In the genomic region with DNA sequence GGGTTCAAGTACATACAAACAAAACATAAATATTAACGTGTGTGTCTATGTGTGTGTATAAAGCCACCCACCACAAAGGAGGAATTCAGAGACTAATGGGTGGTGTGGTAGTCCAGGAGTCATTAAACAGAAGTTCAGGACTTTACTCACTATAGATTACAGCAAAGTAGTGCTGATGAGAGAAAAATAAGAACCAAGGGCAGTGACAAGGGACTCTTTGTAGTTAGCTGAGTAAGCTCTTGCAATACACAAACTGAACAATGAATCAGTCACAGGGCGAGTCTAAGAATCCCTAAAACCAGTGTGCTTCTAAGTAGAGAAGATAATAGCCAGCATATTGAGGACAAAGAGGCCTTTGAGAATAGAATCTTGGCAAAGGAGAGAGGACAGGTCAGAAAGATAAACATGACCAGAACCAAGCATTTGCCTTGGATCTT, we compare ENCODE assay signal across 12 cellular contexts.
DNase-seq lines count a peak whose midpoint lies in the region; ATAC-seq, FAIRE-seq and TF ChIP-seq lines count a peak whose summit lies in the region.
"Had no signal": no experiment of that assay in that cellular context is flagged by ENCODE, and none has a peak within 500 bp of the region (broad histone marks: within the 10 kb centered on the region; RNA-seq: fewer than 3 reads in every experiment).

No MANE protein-coding gene starts in this region.

- no peak overlapping the region for H3K4me2 ChIP-seq in SK-N-SH

- H3K27me3 Mint-ChIP-seq in progenitor cell of endocrine pancreas, result no peaks in the 10 kb centered on the region
- H3K27me3 Mint-ChIP-seq: type B pancreatic cell had no signal

- H3K9me3 ChIP-seq in SK-N-SH, result no peaks in the 10 kb centered on the region
- H3K9me3 ChIP-seq: SJSA1 had no signal

- FAIRE-seq in H54 (lab: Jason Lieb, UNC), result peak; percentile 85

- no peaks in the 10 kb centered on the region for H3F3A ChIP-seq in SK-N-SH (replicated peaks; ENCODE audit: insufficient read depth)

- no peak for TF ChIP-seq POLR2A in H54 (IDR thresholded peaks at IDR 0.05; ENCODE audit: low read depth, low read length)

- peaks cover 10% of the 10 kb centered on the region for H3K4me1 Mint-ChIP-seq in progenitor cell of endocrine pancreas (ENCODE audit: low read depth)

- peak; percentile 77 for ATAC-seq in foreskin keratinocyte
- no peak for ATAC-seq in GM18868 (IDR thresholded peaks at IDR 0.05; ENCODE audit: unreplicated experiment)
- ATAC-seq in GM21447 (IDR thresholded peaks at IDR 0.05; ENCODE audit: unreplicated experiment), result no peak
- ATAC-seq: left lobe of liver had no signal

- WGBS in SK-N-SH (ENCODE audit: low lambda C conversion rate), result 54% methylated on average over 2 of the region's 2 CpGs

- TF ChIP-seq RAD21 in SK-N-SH (IDR thresholded peaks at IDR 0.05; ENCODE audit: low read length), result no peak

- peaks cover 8% of the 10 kb centered on the region for H3K79me2 ChIP-seq in SK-N-SH (ENCODE audit: insufficient read depth)

- H3K4me3 Mint-ChIP-seq in progenitor cell of endocrine pancreas (ENCODE audit: low read depth), result no peak overlapping the region
- H3K4me3 Mint-ChIP-seq: type B pancreatic cell had no signal

- TF ChIP-seq CTCF in SK-N-SH (IDR thresholded peaks at IDR 0.05) (no peak), foreskin keratinocyte (conservative IDR thresholded peaks at IDR 0.05) (no peak), progenitor cell of endocrine pancreas (IDR thresholded peaks at IDR 0.05; ENCODE audit: unreplicated experiment) (no peak)

- H3K9me2 ChIP-seq in SK-N-SH, result no peaks in the 10 kb centered on the region; the same call in 1 of the 2 replicates

- H3K4me3 ChIP-seq in SK-N-SH (ENCODE audit: low read depth in 2 of 2, low read length in 1 of 2), result no peak overlapping the region
- H3K4me3 ChIP-seq: SJSA1 had no signal

- CTCF ChIA-PET in SK-N-SH (lab: Yijun Ruan, JAX), result no interaction called here

- no peaks in the 10 kb centered on the region for H3K36me3 Mint-ChIP-seq in progenitor cell of endocrine pancreas (ENCODE audit: insufficient read depth)
- H3K36me3 Mint-ChIP-seq: type B pancreatic cell had no signal

- peak overlapping the region in 1 of 2 experiments; percentile 36; a peak in 1 of 4 replicates for H3K27ac ChIP-seq in SK-N-SH (ENCODE audit: low read depth in 2 of 2, low read length in 1 of 2)
- H3K27ac ChIP-seq in foreskin keratinocyte, result no peak overlapping the region
- H3K27ac ChIP-seq: SJSA1 had no signal

- no peak overlapping the region for H3K9ac ChIP-seq in SK-N-SH

- H3K4me1 ChIP-seq in SK-N-SH (ENCODE audit: control insufficient read depth in 1 of 2, insufficient read depth in 2 of 2, low read depth in 1 of 2, low read length in 1 of 2), result no peaks in the 10 kb centered on the region
- H3K4me1 ChIP-seq in foreskin keratinocyte, result peaks cover 12% of the 10 kb centered on the region
- H3K4me1 ChIP-seq: SJSA1 had no signal

- no peak; a peak in 1 of 4 replicates for TF ChIP-seq EP300 in SK-N-SH (IDR thresholded peaks at IDR 0.05; ENCODE audit: borderline replicate concordance in 1 of 2, low read depth in 1 of 2, low read length in 1 of 2)

- no peak overlapping the region for H2AFZ ChIP-seq in SK-N-SH (ENCODE audit: low read depth)

- peak overlapping the region; percentile 53 for H3K27ac Mint-ChIP-seq in progenitor cell of endocrine pancreas
- H3K27ac Mint-ChIP-seq: type B pancreatic cell had no signal

- DNase-seq in H54 (ENCODE audit: insufficient read length, low spot score) (no peak), SK-N-SH (no peak), foreskin keratinocyte (peak; percentile 49 to 75), progenitor cell of endocrine pancreas (ENCODE audit: low spot score, unreplicated experiment) (no peak), DMS 273 treated with DMSO at 0.1 percent for 48 hours (lab: John Stamatoyannopoulos, UW) (no peak), RPMI8226 (no peak)
- DNase-seq: NCI-H1105 treated with DMSO at 0.1 percent for 48 hours had no signal

- H3K27me3 ChIP-seq in SK-N-SH (ENCODE audit: insufficient read depth) (no peaks in the 10 kb centered on the region), foreskin keratinocyte (no peaks in the 10 kb centered on the region)
- H3K27me3 ChIP-seq: SJSA1 had no signal

- no peaks in the 10 kb centered on the region for H4K20me1 ChIP-seq in SK-N-SH (ENCODE audit: insufficient read depth)

- no peaks in the 10 kb centered on the region for H3K9me3 Mint-ChIP-seq in progenitor cell of endocrine pancreas (ENCODE audit: low read depth)
- H3K9me3 Mint-ChIP-seq: type B pancreatic cell had no signal

- no peaks in the 10 kb centered on the region for H3K36me3 ChIP-seq in SK-N-SH (replicated peaks in 1 of 2; ENCODE audit: control insufficient read depth in 1 of 2, insufficient read depth in 2 of 2, low read length in 1 of 2)
- H3K36me3 ChIP-seq: SJSA1 had no signal

- POLR2A ChIA-PET in SK-N-SH (lab: Yijun Ruan, JAX), result no interaction called here

TF ChIP-seq in SK-N-SH, 30 proteins besides CTCF, POLR2A, EP300 and RAD21:
- TF ChIP-seq NFIC (IDR thresholded peaks at IDR 0.05; ENCODE audit: borderline replicate concordance), result peak; percentile 20; the same call in 1 of the 2 replicates
- TF ChIP-seq TCF12 (IDR thresholded peaks at IDR 0.05), result peak; percentile 32; the same call in 1 of the 2 replicates
- TF ChIP-seq, protein P1, sequence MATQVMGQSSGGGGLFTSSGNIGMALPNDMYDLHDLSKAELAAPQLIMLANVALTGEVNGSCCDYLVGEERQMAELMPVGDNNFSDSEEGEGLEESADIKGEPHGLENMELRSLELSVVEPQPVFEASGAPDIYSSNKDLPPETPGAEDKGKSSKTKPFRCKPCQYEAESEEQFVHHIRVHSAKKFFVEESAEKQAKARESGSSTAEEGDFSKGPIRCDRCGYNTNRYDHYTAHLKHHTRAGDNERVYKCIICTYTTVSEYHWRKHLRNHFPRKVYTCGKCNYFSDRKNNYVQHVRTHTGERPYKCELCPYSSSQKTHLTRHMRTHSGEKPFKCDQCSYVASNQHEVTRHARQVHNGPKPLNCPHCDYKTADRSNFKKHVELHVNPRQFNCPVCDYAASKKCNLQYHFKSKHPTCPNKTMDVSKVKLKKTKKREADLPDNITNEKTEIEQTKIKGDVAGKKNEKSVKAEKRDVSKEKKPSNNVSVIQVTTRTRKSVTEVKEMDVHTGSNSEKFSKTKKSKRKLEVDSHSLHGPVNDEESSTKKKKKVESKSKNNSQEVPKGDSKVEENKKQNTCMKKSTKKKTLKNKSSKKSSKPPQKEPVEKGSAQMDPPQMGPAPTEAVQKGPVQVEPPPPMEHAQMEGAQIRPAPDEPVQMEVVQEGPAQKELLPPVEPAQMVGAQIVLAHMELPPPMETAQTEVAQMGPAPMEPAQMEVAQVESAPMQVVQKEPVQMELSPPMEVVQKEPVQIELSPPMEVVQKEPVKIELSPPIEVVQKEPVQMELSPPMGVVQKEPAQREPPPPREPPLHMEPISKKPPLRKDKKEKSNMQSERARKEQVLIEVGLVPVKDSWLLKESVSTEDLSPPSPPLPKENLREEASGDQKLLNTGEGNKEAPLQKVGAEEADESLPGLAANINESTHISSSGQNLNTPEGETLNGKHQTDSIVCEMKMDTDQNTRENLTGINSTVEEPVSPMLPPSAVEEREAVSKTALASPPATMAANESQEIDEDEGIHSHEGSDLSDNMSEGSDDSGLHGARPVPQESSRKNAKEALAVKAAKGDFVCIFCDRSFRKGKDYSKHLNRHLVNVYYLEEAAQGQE (IDR thresholded peaks at IDR 0.05; ENCODE audit: low read depth, low read length), result 0 out of 2 replicates have a peak, but pooled peaks have one; percentile 15
- peak; percentile 23; the same call in 1 of the 2 replicates for TF ChIP-seq FOSL2 (IDR thresholded peaks at IDR 0.05; ENCODE audit: borderline replicate concordance, low read depth)
- TF ChIP-seq TAF1 (IDR thresholded peaks at IDR 0.05; ENCODE audit: borderline replicate concordance, low read depth, low read length), result no peak
- TF ChIP-seq, protein P2, sequence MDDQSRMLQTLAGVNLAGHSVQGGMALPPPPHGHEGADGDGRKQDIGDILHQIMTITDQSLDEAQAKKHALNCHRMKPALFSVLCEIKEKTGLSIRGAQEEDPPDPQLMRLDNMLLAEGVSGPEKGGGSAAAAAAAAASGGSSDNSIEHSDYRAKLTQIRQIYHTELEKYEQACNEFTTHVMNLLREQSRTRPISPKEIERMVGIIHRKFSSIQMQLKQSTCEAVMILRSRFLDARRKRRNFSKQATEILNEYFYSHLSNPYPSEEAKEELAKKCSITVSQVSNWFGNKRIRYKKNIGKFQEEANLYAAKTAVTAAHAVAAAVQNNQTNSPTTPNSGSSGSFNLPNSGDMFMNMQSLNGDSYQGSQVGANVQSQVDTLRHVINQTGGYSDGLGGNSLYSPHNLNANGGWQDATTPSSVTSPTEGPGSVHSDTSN (IDR thresholded peaks at IDR 0.05), result peak; percentile 25; the same call in 1 of the 2 replicates
- no peak for TF ChIP-seq IRF3 (IDR thresholded peaks at IDR 0.05; ENCODE audit: low read depth, low read length)

Comparison
In these comparisons a context has a peak if more than half of its experiments do, and no peak if none do; other contexts are left out.
1. DNase-seq: peak in foreskin keratinocyte (2 of 2); none in H54 (single experiment), SK-N-SH (single experiment), progenitor cell of endocrine pancreas (single experiment), DMS 273 treated with DMSO at 0.1 percent for 48 hours (single experiment) and RPMI8226 (single experiment).